Comparison of ENCODE assay signal across 16 cellular contexts in the genomic region with DNA sequence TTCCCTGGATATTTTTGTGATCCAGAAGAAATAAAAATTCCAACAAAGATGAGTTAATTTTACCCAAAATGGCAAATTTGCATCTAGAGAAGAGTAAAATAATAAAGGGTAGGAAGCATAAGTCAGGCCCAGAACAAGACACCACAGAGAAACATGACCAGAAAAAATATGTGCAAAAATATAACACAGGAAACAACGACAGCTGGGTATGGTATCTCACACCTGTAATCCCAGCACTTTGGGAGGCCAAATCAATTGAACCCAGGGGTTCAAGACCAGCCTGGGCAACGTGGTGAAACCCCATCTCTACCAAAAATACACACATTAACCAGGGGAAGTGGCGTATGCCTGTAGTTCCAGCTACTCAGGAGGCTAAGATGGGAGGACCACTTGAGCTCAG.
"Had no signal": no experiment of that assay in that cellular context is flagged by ENCODE, and none has a peak within 500 bp of the region (broad histone marks: within the 10 kb centered on the region; RNA-seq: fewer than 3 reads in every experiment).

No MANE protein-coding gene starts in this region.

- ATAC-seq: stimulated activated naive CD8-positive, alpha-beta T cell treated with anti-CD3 and anti-CD28 coated beads, Interleukin-15, Interleukin-2, amounts not matched to agents 100 U/mL and 50 U/mL, for 24 hours had no signal

- DNase-seq: activated CD4-positive, alpha-beta T cell treated with anti-CD3 and anti-CD28 coated beads, Interleukin-2, amount 50 U/mL, for 1 hour; activated CD4-positive, CD25-positive, alpha-beta regulatory T cell; activated effector memory CD4-positive, alpha-beta T cell treated with anti-CD3 and anti-CD28 coated beads, Interleukin-2, amount 50 U/mL, for 16 hours; dorsolateral prefrontal cortex; hippocampal formation; kidney; left ventricle myocardium inferior; mesenchymal stem cell; nephron progenitor cell; occipital lobe; right cardiac atrium; stimulated activated CD4-positive, alpha-beta T cell treated with anti-CD3 and anti-CD28 coated beads, Interleukin-15, amount 100 ng/mL, for 24 hours; stimulated activated CD4-positive, alpha-beta T cell treated with anti-CD3 and anti-CD28 coated beads, Interleukin-4, amount 100 ng/mL, for 1 hour; stimulated activated naive CD8-positive, alpha-beta T cell treated with anti-CD3 and anti-CD28 coated beads, Interleukin-15, Interleukin-2, amounts not matched to agents 100 U/mL and 50 U/mL, for 24 hours had no signal

- H3K27ac Mint-ChIP-seq: nephron progenitor cell had no signal

- H3K4me3 Mint-ChIP-seq: nephron progenitor cell, type B pancreatic cell had no signal

- H3K4me1 Mint-ChIP-seq: nephron progenitor cell had no signal

- H3K9me3 Mint-ChIP-seq: nephron progenitor cell, type B pancreatic cell had no signal

- H3K27me3 Mint-ChIP-seq: progenitor cell of endocrine pancreas, type B pancreatic cell had no signal
